Comparison of ENCODE assay signal across 1 cellular context in the genomic region with DNA sequence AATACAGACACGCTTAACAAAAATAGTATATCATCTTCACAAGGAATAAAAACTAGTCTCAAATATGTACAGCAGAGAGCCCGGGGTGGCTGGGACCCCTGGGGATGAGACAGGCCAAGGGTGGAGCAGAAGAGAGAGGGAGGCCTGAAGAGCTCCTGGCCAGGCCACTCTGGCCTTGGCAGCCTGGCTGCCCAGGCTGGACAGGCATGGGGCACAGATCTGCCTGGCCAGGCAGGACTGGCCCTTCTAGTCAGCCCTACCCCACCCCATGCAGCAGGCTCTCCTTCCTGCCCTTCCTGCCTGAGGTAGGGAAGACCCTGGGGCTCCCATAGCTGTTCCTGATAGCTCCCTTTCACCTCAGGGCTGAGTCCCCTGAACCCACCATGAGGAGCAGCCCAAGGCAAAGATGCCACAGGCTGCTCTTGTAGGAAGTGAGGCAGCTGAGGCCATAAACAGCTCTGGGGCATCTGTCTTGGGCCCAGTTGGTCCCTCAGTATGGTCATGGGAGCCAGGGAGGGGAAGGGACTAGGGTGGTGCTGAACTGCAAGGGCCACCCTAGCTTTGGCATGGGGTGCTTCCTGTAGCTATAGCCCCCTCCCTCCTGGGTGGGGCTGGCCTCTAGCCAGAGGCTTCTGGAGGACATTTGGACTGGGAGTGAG.
TF ChIP-seq lines count a peak whose summit lies in the region.

No MANE protein-coding gene starts in this region.

TF ChIP-seq in GM23338, 12 proteins besides CTCF, POLR2A, EP300 and RAD21:
- TF ChIP-seq, protein P1, sequence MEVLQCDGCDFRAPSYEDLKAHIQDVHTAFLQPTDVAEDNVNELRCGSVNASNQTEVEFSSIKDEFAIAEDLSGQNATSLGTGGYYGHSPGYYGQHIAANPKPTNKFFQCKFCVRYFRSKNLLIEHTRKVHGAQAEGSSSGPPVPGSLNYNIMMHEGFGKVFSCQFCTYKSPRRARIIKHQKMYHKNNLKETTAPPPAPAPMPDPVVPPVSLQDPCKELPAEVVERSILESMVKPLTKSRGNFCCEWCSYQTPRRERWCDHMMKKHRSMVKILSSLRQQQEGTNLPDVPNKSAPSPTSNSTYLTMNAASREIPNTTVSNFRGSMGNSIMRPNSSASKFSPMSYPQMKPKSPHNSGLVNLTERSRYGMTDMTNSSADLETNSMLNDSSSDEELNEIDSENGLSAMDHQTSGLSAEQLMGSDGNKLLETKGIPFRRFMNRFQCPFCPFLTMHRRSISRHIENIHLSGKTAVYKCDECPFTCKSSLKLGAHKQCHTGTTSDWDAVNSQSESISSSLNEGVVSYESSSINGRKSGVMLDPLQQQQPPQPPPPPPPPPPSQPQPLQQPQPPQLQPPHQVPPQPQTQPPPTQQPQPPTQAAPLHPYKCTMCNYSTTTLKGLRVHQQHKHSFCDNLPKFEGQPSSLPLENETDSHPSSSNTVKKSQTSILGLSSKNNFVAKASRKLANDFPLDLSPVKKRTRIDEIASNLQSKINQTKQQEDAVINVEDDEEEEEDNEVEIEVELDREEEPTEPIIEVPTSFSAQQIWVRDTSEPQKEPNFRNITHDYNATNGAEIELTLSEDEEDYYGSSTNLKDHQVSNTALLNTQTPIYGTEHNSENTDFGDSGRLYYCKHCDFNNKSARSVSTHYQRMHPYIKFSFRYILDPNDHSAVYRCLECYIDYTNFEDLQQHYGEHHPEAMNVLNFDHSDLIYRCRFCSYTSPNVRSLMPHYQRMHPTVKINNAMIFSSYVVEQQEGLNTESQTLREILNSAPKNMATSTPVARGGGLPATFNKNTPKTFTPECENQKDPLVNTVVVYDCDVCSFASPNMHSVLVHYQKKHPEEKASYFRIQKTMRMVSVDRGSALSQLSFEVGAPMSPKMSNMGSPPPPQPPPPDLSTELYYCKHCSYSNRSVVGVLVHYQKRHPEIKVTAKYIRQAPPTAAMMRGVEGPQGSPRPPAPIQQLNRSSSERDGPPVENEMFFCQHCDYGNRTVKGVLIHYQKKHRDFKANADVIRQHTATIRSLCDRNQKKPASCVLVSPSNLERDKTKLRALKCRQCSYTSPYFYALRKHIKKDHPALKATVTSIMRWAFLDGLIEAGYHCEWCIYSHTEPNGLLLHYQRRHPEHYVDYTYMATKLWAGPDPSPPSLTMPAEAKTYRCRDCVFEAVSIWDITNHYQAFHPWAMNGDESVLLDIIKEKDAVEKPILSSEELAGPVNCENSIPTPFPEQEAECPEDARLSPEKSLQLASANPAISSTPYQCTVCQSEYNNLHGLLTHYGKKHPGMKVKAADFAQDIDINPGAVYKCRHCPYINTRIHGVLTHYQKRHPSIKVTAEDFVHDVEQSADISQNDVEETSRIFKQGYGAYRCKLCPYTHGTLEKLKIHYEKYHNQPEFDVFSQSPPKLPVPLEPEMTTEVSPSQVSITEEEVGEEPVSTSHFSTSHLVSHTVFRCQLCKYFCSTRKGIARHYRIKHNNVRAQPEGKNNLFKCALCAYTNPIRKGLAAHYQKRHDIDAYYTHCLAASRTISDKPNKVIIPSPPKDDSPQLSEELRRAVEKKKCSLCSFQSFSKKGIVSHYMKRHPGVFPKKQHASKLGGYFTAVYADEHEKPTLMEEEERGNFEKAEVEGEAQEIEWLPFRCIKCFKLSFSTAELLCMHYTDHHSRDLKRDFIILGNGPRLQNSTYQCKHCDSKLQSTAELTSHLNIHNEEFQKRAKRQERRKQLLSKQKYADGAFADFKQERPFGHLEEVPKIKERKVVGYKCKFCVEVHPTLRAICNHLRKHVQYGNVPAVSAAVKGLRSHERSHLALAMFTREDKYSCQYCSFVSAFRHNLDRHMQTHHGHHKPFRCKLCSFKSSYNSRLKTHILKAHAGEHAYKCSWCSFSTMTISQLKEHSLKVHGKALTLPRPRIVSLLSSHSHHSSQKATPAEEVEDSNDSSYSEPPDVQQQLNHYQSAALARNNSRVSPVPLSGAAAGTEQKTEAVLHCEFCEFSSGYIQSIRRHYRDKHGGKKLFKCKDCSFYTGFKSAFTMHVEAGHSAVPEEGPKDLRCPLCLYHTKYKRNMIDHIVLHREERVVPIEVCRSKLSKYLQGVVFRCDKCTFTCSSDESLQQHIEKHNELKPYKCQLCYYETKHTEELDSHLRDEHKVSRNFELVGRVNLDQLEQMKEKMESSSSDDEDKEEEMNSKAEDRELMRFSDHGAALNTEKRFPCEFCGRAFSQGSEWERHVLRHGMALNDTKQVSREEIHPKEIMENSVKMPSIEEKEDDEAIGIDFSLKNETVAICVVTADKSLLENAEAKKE (CRISPR knock-in tag; IDR thresholded peaks at IDR 0.05) = no peak
- TF ChIP-seq EZH2 (IDR thresholded peaks at IDR 0.05; ENCODE audit: low read depth, unreplicated experiment) (no peak), JUNB (IDR thresholded peaks at IDR 0.05; ENCODE audit: unreplicated experiment) (no peak), STAT1 (IDR thresholded peaks at IDR 0.05; ENCODE audit: unreplicated experiment) (no peak), POLR2AphosphoS5 (IDR thresholded peaks at IDR 0.05; ENCODE audit: low read depth) (no peak; the same call in 1 of the 2 replicates), EZH2phosphoT487 (IDR thresholded peaks at IDR 0.05; ENCODE audit: unreplicated experiment) (no peak), ZNF331 (CRISPR knock-in tag; IDR thresholded peaks at IDR 0.05; ENCODE audit: low read depth) (no peak), ZNF114 (CRISPR knock-in tag; IDR thresholded peaks at IDR 0.05) (no peak), NANOG (IDR thresholded peaks at IDR 0.05; ENCODE audit: borderline replicate concordance) (no peak)
- TF ChIP-seq, protein P2, sequence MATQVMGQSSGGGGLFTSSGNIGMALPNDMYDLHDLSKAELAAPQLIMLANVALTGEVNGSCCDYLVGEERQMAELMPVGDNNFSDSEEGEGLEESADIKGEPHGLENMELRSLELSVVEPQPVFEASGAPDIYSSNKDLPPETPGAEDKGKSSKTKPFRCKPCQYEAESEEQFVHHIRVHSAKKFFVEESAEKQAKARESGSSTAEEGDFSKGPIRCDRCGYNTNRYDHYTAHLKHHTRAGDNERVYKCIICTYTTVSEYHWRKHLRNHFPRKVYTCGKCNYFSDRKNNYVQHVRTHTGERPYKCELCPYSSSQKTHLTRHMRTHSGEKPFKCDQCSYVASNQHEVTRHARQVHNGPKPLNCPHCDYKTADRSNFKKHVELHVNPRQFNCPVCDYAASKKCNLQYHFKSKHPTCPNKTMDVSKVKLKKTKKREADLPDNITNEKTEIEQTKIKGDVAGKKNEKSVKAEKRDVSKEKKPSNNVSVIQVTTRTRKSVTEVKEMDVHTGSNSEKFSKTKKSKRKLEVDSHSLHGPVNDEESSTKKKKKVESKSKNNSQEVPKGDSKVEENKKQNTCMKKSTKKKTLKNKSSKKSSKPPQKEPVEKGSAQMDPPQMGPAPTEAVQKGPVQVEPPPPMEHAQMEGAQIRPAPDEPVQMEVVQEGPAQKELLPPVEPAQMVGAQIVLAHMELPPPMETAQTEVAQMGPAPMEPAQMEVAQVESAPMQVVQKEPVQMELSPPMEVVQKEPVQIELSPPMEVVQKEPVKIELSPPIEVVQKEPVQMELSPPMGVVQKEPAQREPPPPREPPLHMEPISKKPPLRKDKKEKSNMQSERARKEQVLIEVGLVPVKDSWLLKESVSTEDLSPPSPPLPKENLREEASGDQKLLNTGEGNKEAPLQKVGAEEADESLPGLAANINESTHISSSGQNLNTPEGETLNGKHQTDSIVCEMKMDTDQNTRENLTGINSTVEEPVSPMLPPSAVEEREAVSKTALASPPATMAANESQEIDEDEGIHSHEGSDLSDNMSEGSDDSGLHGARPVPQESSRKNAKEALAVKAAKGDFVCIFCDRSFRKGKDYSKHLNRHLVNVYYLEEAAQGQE (IDR thresholded peaks at IDR 0.05; ENCODE audit: unreplicated experiment) = no peak
- TF ChIP-seq, protein P3, sequence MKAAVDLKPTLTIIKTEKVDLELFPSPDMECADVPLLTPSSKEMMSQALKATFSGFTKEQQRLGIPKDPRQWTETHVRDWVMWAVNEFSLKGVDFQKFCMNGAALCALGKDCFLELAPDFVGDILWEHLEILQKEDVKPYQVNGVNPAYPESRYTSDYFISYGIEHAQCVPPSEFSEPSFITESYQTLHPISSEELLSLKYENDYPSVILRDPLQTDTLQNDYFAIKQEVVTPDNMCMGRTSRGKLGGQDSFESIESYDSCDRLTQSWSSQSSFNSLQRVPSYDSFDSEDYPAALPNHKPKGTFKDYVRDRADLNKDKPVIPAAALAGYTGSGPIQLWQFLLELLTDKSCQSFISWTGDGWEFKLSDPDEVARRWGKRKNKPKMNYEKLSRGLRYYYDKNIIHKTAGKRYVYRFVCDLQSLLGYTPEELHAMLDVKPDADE (IDR thresholded peaks at IDR 0.05) = no peak
